8 cellular contexts compared by ENCODE assay signal in the genomic region with DNA sequence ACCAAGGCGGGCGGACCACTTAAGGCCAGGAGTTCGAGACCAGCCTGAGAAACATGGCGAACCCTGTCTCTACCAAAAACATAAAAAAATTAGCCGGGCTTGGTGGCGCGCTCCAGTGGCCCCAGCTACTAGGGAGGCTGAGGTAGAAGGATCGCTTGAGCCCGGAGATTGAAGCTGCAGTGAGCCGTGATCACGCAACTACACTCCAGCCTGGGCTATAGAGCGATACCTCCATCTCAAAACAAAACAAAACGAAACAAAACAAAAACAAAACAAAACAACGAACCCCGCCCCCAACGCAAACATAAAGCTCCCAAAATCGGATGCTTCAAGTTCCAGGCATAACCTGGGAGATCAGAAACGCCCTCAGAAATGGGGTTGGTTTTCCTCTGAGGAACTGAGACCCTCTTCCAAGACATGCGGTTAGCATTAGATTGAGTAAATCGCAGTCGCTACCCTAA. TPM values are rescaled to one million over a fixed set of nuclear protein-coding genes. Genes with fewer than 3 reads are reported as not detected.
A peak's percentile ranks its signal among the peaks of the same experiment; 100 is the strongest.
DNase-seq lines count a peak whose midpoint lies in the region; ATAC-seq and TF ChIP-seq lines count a peak whose summit lies in the region.

No MANE protein-coding gene starts in this region.

- H3K4me1 ChIP-seq in Karpas-422 (ENCODE audit: low read length): peaks cover 22% of the 10 kb centered on the region
- H3K4me1 ChIP-seq in colonic mucosa: no peaks in the 10 kb centered on the region
- peaks cover 10% of the 10 kb centered on the region in 2 donors for H3K4me1 ChIP-seq in naive thymus-derived CD4-positive, alpha-beta T cell (ENCODE audit: control insufficient read depth in 2 of 2, insufficient read depth in 2 of 2, low read length in 2 of 2)
- H3K4me1 ChIP-seq in aorta (ENCODE audit: control insufficient read depth in 1 of 2, insufficient read depth in 2 of 2, low read length in 2 of 2): no peaks in the 10 kb centered on the region

- no peaks in the 10 kb centered on the region for H3K27me3 ChIP-seq in Karpas-422 (ENCODE audit: low read length)
- no peaks in the 10 kb centered on the region for H3K27me3 ChIP-seq in colonic mucosa
- H3K27me3 ChIP-seq in naive thymus-derived CD4-positive, alpha-beta T cell (ENCODE audit: control insufficient read depth in 2 of 2, insufficient read depth in 2 of 2, low read length in 2 of 2): no peaks in the 10 kb centered on the region
- no peaks in the 10 kb centered on the region for H3K27me3 ChIP-seq in aorta (ENCODE audit: control insufficient read depth in 1 of 2, insufficient read depth in 2 of 2, low read length in 1 of 2)

- WGBS in aorta, 2 donors: 67 to 72% methylated on average over 21 of the region's 21 CpGs

- H3K9me3 Mint-ChIP-seq in naive thymus-derived CD4-positive, alpha-beta T cell: peaks cover 0 to 3% (median 0%) of the 10 kb centered on the region in 11 donors

- DNase-seq in AG10803 (ENCODE audit: low read depth) (no peak), Karpas-422 (no peak), colonic mucosa (no peak), NOMO-1 (lab: John Stamatoyannopoulos, UW; ENCODE audit: unreplicated experiment in 2 of 2) (no peak), aorta (no peak), dedifferentiated amniotic fluid mesenchymal stem cell (ENCODE audit: extremely low spot score) (no peak)
- no peak for DNase-seq in naive thymus-derived CD4-positive, alpha-beta T cell

- CTCF ChIA-PET in naive thymus-derived CD4-positive, alpha-beta T cell (lab: Charles Lee): interaction anchor here (0.7 to 2.3 kb wide), 8 partner anchors 10 to 56 kb away, joined by 3 to 20 read pairs (median 6); no protein-coding TSS in a partner anchor

- ATAC-seq in naive thymus-derived CD4-positive, alpha-beta T cell: no peak
- ATAC-seq in aorta (ENCODE audit: low FRiP score) (no peak), GM18868 (IDR thresholded peaks at IDR 0.05; ENCODE audit: unreplicated experiment) (no peak)

- no peaks in the 10 kb centered on the region for H3K9me2 ChIP-seq in Karpas-422 (replicated peaks; ENCODE audit: insufficient read depth, low read length)

- no peaks in the 10 kb centered on the region for H3K27me3 Mint-ChIP-seq in naive thymus-derived CD4-positive, alpha-beta T cell

- peak overlapping the region; percentile 80 to 95 (median 92) for H3K4me3 Mint-ChIP-seq in naive thymus-derived CD4-positive, alpha-beta T cell

- no peaks in the 10 kb centered on the region for H3K36me3 ChIP-seq in Karpas-422 (ENCODE audit: insufficient read depth, low read length)
- H3K36me3 ChIP-seq in colonic mucosa: no peaks in the 10 kb centered on the region
- no peaks in the 10 kb centered on the region for H3K36me3 ChIP-seq in naive thymus-derived CD4-positive, alpha-beta T cell (ENCODE audit: control insufficient read depth in 2 of 3, insufficient read depth in 3 of 3, low read length in 3 of 3)
- no peaks in the 10 kb centered on the region for H3K36me3 ChIP-seq in aorta (ENCODE audit: control insufficient read depth in 1 of 2, insufficient read depth in 2 of 2, low read length in 1 of 2)

- intact Hi-C loops in colonic mucosa (cut with DNase I) (no loop called here), aorta (cut with DNase I) (no loop called here)
- intact Hi-C loops in naive thymus-derived CD4-positive, alpha-beta T cell (cut with micrococcal nuclease): loop anchor here (2.0 kb wide), 1 partner anchor 56 kb away; no protein-coding TSS in a partner anchor

- H3K4me2 ChIP-seq in Karpas-422 (ENCODE audit: low read depth, low read length, poor library complexity, severe bottlenecking): peak overlapping the region; percentile 73

- peak overlapping the region; percentile 65 for H3K9ac ChIP-seq in Karpas-422 (ENCODE audit: low read length)
- H3K9ac ChIP-seq in colonic mucosa (ENCODE audit: low read depth in 2 of 2, low read length in 2 of 2): peak overlapping the region; percentile 66 to 92

- peaks cover 7% of the 10 kb centered on the region; the same call in 1 of the 2 replicates for H4K20me1 ChIP-seq in Karpas-422 (ENCODE audit: insufficient read depth, low read depth, low read length)

- peak overlapping the region; percentile 82 for H3K4me3 ChIP-seq in AG10803 (ENCODE audit: low read length)
- peak overlapping the region; percentile 70 for H3K4me3 ChIP-seq in Karpas-422 (ENCODE audit: low read length)
- H3K4me3 ChIP-seq in colonic mucosa: peak overlapping the region; percentile 76
- H3K4me3 ChIP-seq in naive thymus-derived CD4-positive, alpha-beta T cell (ENCODE audit: low read length): peak overlapping the region; percentile 88
- H3K4me3 ChIP-seq in aorta (ENCODE audit: low read length in 2 of 2): peak overlapping the region in 1 of 2 donors; percentile 58

- H3K27ac Mint-ChIP-seq in naive thymus-derived CD4-positive, alpha-beta T cell: peak overlapping the region; percentile 93 to 100 (median 97)

- H3K36me3 Mint-ChIP-seq in naive thymus-derived CD4-positive, alpha-beta T cell: peaks cover 0 to 11% (median 0%) of the 10 kb centered on the region in 5 donors

- peaks cover 27 to 64% (median 55%) of the 10 kb centered on the region in 7 donors for H3K4me1 Mint-ChIP-seq in naive thymus-derived CD4-positive, alpha-beta T cell

- H3K27ac ChIP-seq in Karpas-422 (ENCODE audit: low read length): no peak overlapping the region
- H3K27ac ChIP-seq in colonic mucosa: peak overlapping the region; percentile 88
- peak overlapping the region; percentile 80 for H3K27ac ChIP-seq in naive thymus-derived CD4-positive, alpha-beta T cell (ENCODE audit: low read depth, low read length)
- H3K27ac ChIP-seq in aorta (ENCODE audit: low read depth in 1 of 2, low read length in 2 of 2): peak overlapping the region in 1 of 2 donors; percentile 68

- peaks cover 32% of the 10 kb centered on the region for H3K79me2 ChIP-seq in Karpas-422 (ENCODE audit: low read length)

- POLR2A ChIA-PET in naive thymus-derived CD4-positive, alpha-beta T cell (lab: Charles Lee): interaction anchor here (0.8 to 2.8 kb wide), 10 partner anchors 9 to 67 kb away, joined by 3 to 36 read pairs (median 9); a partner anchor contains a TSS

- TF ChIP-seq CTCF in AG10803 (conservative IDR thresholded peaks at IDR 0.05; ENCODE audit: low read length) (no peak), colonic mucosa (IDR thresholded peaks at IDR 0.05) (no peak)

- no peaks in the 10 kb centered on the region for H3K9me3 ChIP-seq in Karpas-422 (ENCODE audit: low read length)
- no peaks in the 10 kb centered on the region for H3K9me3 ChIP-seq in colonic mucosa
- no peaks in the 10 kb centered on the region for H3K9me3 ChIP-seq in naive thymus-derived CD4-positive, alpha-beta T cell (ENCODE audit: control insufficient read depth in 2 of 3, low read length in 3 of 3)
- no peaks in the 10 kb centered on the region for H3K9me3 ChIP-seq in aorta (ENCODE audit: control insufficient read depth, low read length)

- H2AFZ ChIP-seq in Karpas-422 (ENCODE audit: low read length): peak overlapping the region; percentile 88; the same call in 1 of the 2 replicates

RNA-seq across cellular contexts. Expression of a gene that starts 0.6 kb away (rescaled TPM):
- 2.3 and 4.6 TPM in 2 replicates for total RNA-seq in Karpas-422 (2014; rRNA removed; shearing (Covaris generic); ENCODE audit: low replicate concordance)
- total RNA-seq in colonic mucosa: 10 to 100 TPM in 1 of 2 donors, 1 to 10 TPM in 1; 6.2 to 10.9 TPM
- 1 to 10 TPM; 1.2 to 7.8 (median 4.6) TPM for total RNA-seq in naive thymus-derived CD4-positive, alpha-beta T cell
- polyA plus RNA-seq in naive thymus-derived CD4-positive, alpha-beta T cell: 1 to 10 TPM; 2.0 to 2.7 TPM
- total RNA-seq in aorta: 1 to 10 TPM; 6.6 to 8.5 TPM
- 10 to 100 TPM in 1 of 2 donors, 1 to 10 TPM in 1; 8.6 to 12.8 TPM for polyA plus RNA-seq in aorta

RNA-seq across cellular contexts. Expression of a gene that starts 0.9 kb away (rescaled TPM):
- 29.0 and 45.3 TPM in 2 replicates for total RNA-seq in Karpas-422 (2014; rRNA removed; shearing (Covaris generic); ENCODE audit: low replicate concordance)
- 100 to 1,000 TPM; 154 to 158 TPM for total RNA-seq in colonic mucosa
- 100 to 1,000 TPM; 216 to 453 (median 266) TPM for total RNA-seq in naive thymus-derived CD4-positive, alpha-beta T cell
- 100 to 1,000 TPM in 1 of 2 donors, 10 to 100 TPM in 1; 27.1 to 142 TPM for polyA plus RNA-seq in naive thymus-derived CD4-positive, alpha-beta T cell
- total RNA-seq in aorta: 100 to 1,000 TPM; 150 to 241 TPM
- polyA plus RNA-seq in aorta: 100 to 1,000 TPM in 1 of 2 donors, 10 to 100 TPM in 1; 40.4 to 322 TPM

RNA-seq across cellular contexts. Expression of a gene that starts 21.9 kb away (rescaled TPM):
- total RNA-seq in Karpas-422 (2014; rRNA removed; shearing (Covaris generic); ENCODE audit: low replicate concordance): 96.5 and 102 TPM in 2 replicates
- total RNA-seq in colonic mucosa (10 to 100 TPM; 84.9 to 93.4 TPM), aorta (10 to 100 TPM; 61.1 to 62.6 TPM)
- 10 to 100 TPM; 41.8 to 83.0 (median 69.7) TPM for total RNA-seq in naive thymus-derived CD4-positive, alpha-beta T cell
- 10 to 100 TPM; 63.2 to 78.0 TPM for polyA plus RNA-seq in naive thymus-derived CD4-positive, alpha-beta T cell
- 100 to 1,000 TPM; 100 to 160 TPM for polyA plus RNA-seq in aorta

RNA-seq across cellular contexts. Expression of a gene that starts 24.5 kb away (rescaled TPM):
- total RNA-seq in Karpas-422 (2014; rRNA removed; shearing (Covaris generic); ENCODE audit: low replicate concordance): 0.26 TPM in 1 of 2 replicates, not detected in the other
- total RNA-seq in colonic mucosa (not detected), aorta (not detected)
- total RNA-seq in naive thymus-derived CD4-positive, alpha-beta T cell: under 1 TPM in 1 of 5 experiments, not detected in 4; 0.42 TPM
- polyA plus RNA-seq in naive thymus-derived CD4-positive, alpha-beta T cell: not detected
- not detected for polyA plus RNA-seq in aorta

RNA-seq across cellular contexts. Expression of a gene that starts 31.3 kb away (rescaled TPM):
- total RNA-seq in Karpas-422 (2014; rRNA removed; shearing (Covaris generic); ENCODE audit: low replicate concordance): 37.4 and 40.9 TPM in 2 replicates
- total RNA-seq in colonic mucosa (10 to 100 TPM; 45.1 to 70.1 TPM), aorta (10 to 100 TPM; 24.6 to 24.7 TPM)
- total RNA-seq in naive thymus-derived CD4-positive, alpha-beta T cell: 10 to 100 TPM; 43.0 to 59.6 (median 44.1) TPM
- polyA plus RNA-seq in naive thymus-derived CD4-positive, alpha-beta T cell: 100 to 1,000 TPM in 1 of 2 donors, 10 to 100 TPM in 1; 99.1 to 113 TPM
- polyA plus RNA-seq in aorta: 10 to 100 TPM; 48.5 to 71.6 TPM

Comparison
In these comparisons a context has a peak if more than half of its experiments do, and no peak if none do; other contexts are left out.
1. intact Hi-C loops: an anchor here in naive thymus-derived CD4-positive, alpha-beta T cell (2.0 kb wide); none called in colonic mucosa and aorta.